ENCODE assay signal across 20 cellular contexts in the genomic region with DNA sequence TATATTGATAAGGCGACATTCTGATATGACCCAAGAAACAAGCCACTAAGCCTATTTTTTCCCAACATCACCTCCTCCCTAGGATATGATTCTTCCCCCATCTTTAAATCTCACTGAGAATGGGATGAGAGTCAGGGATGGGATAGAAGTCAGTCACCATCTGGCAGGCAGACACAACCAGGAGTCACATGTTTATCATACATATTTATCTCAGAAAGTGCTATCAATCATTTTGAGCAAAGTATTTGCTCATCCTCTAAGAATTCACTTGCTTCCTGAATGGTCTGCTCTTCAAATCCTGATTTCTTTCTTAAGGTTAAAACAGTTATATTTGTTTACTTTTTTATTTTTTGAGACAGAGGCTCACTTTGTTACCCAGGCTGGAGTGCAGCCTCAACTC. TPM values are rescaled to one million over a fixed set of nuclear protein-coding genes. Genes with fewer than 3 reads are reported as not detected.
DNase-seq lines count a peak whose midpoint lies in the region; ATAC-seq and TF ChIP-seq lines count a peak whose summit lies in the region.
"Had no signal": no experiment of that assay in that cellular context is flagged by ENCODE, and none has a peak within 500 bp of the region (broad histone marks: within the 10 kb centered on the region; RNA-seq: fewer than 3 reads in every experiment).

No MANE protein-coding gene starts in this region.

- POLR2A ChIA-PET in SK-N-SH (lab: Yijun Ruan, JAX): no interaction called here

- CTCF ChIA-PET in SK-N-SH (lab: Yijun Ruan, JAX): no interaction called here

- no peaks in the 10 kb centered on the region for H4K20me1 ChIP-seq in SK-N-SH (ENCODE audit: insufficient read depth)

- H3K4me3 ChIP-seq in SK-N-SH (ENCODE audit: low read depth in 2 of 2, low read length in 1 of 2): no peak overlapping the region
- no peak overlapping the region for H3K4me3 ChIP-seq in body of pancreas
- H3K4me3 ChIP-seq: HAP-1 had no signal

- TF ChIP-seq CTCF in SK-N-SH (IDR thresholded peaks at IDR 0.05) (no peak), body of pancreas (IDR thresholded peaks at IDR 0.05) (no peak)

- no peaks in the 10 kb centered on the region for H3K36me3 ChIP-seq in SK-N-SH (replicated peaks in 1 of 2; ENCODE audit: control insufficient read depth in 1 of 2, insufficient read depth in 2 of 2, low read length in 1 of 2)
- no peaks in the 10 kb centered on the region for H3K36me3 ChIP-seq in body of pancreas (replicated peaks in 1 of 2; ENCODE audit: insufficient read depth in 1 of 2, low read depth in 2 of 2)
- H3K36me3 ChIP-seq: HAP-1 had no signal

- intact Hi-C loops in body of pancreas (cut with DNase I): no loop called here

- peak overlapping the region in 1 of 2 experiments; percentile 15; a peak in 1 of 4 replicates for H3K27ac ChIP-seq in SK-N-SH (ENCODE audit: low read depth in 2 of 2, low read length in 1 of 2)
- no peak overlapping the region for H3K27ac ChIP-seq in body of pancreas
- H3K27ac ChIP-seq: 22Rv1, HL-60 had no signal

- ATAC-seq in HG03095 (IDR thresholded peaks at IDR 0.05; ENCODE audit: unreplicated experiment) (no peak), body of pancreas (no peak)
- ATAC-seq: CD8-positive, alpha-beta T cell had no signal

- TF ChIP-seq EP300 in SK-N-SH (IDR thresholded peaks at IDR 0.05; ENCODE audit: borderline replicate concordance in 1 of 2, low read depth in 1 of 2, low read length in 1 of 2): 0 out of 4 replicates have a peak, but pooled peaks of 1 of the 2 experiments have one; percentile 25

- 40% methylated on average over 1 of the region's 1 CpG for WGBS in SK-N-SH (ENCODE audit: low lambda C conversion rate)
- 78 to 85% methylated on average over 1 of the region's 1 CpG for WGBS in body of pancreas, 2 donors

- no peak overlapping the region for H3K9ac ChIP-seq in SK-N-SH

- no peak for TF ChIP-seq RAD21 in SK-N-SH (IDR thresholded peaks at IDR 0.05; ENCODE audit: low read length)

- H3K9me3 ChIP-seq in SK-N-SH (no peaks in the 10 kb centered on the region), body of pancreas (no peaks in the 10 kb centered on the region)
- H3K9me3 ChIP-seq: HAP-1 had no signal

- TF ChIP-seq POLR2A in body of pancreas (IDR thresholded peaks at IDR 0.05): no peak

- H2AFZ ChIP-seq in SK-N-SH (ENCODE audit: low read depth): no peak overlapping the region

- peaks cover 2% of the 10 kb centered on the region for H3F3A ChIP-seq in SK-N-SH (replicated peaks; ENCODE audit: insufficient read depth)

- H3K79me2 ChIP-seq in SK-N-SH (ENCODE audit: insufficient read depth): no peaks in the 10 kb centered on the region

- H3K4me1 ChIP-seq in SK-N-SH (ENCODE audit: control insufficient read depth in 1 of 2, insufficient read depth in 2 of 2, low read depth in 1 of 2, low read length in 1 of 2) (no peaks in the 10 kb centered on the region; a peak in 1 of 4 replicates), body of pancreas (no peaks in the 10 kb centered on the region)
- H3K4me1 ChIP-seq: HAP-1 had no signal

- H3K27me3 ChIP-seq in SK-N-SH (ENCODE audit: insufficient read depth) (no peaks in the 10 kb centered on the region; the same call in 1 of the 2 replicates), body of pancreas (no peaks in the 10 kb centered on the region)

- DNase-seq in DMS 273 (lab: John Stamatoyannopoulos, UW; ENCODE audit: unreplicated experiment): peak; percentile 17
- DNase-seq in DMS 273 treated with DMSO at 0.1 percent for 48 hours (lab: John Stamatoyannopoulos, UW): no peak
- peak; percentile 32 for DNase-seq in NCI-H1694 treated with DMSO at 0.1 percent for 48 hours (lab: John Stamatoyannopoulos, UW)
- peak; percentile 40 for DNase-seq in SK-N-SH
- DNase-seq in body of pancreas: no peak
- no peak for DNase-seq in NCI-H1092 (lab: John Stamatoyannopoulos, UW)
- DNase-seq: CD8-positive, alpha-beta T cell; COR-L47; HFFc6; IMR-90; KG1 had no signal

- H3K4me2 ChIP-seq in SK-N-SH: no peak overlapping the region

- H3K9me2 ChIP-seq in SK-N-SH: no peaks in the 10 kb centered on the region

TF ChIP-seq in SK-N-SH, 30 proteins besides CTCF, POLR2A, EP300 and RAD21 (continues in another document):
- TF ChIP-seq FOXM1 (IDR thresholded peaks at IDR 0.05; ENCODE audit: low read depth): no peak
- no peak for TF ChIP-seq ELF1 (IDR thresholded peaks at IDR 0.05)
- TF ChIP-seq JUND (IDR thresholded peaks at IDR 0.05): peak; percentile 57
- peak; percentile 90 for TF ChIP-seq TCF12 (IDR thresholded peaks at IDR 0.05)
- no peak for TF ChIP-seq FOSL2 (IDR thresholded peaks at IDR 0.05; ENCODE audit: borderline replicate concordance, low read depth)
- no peak for TF ChIP-seq SIN3A (IDR thresholded peaks at IDR 0.05; ENCODE audit: borderline replicate concordance, low read depth, low read length)
- no peak for TF ChIP-seq YY1 (IDR thresholded peaks at IDR 0.05; ENCODE audit: low read depth)
- no peak for TF ChIP-seq NRF1 (IDR thresholded peaks at IDR 0.05; ENCODE audit: low read depth, low read length)
- TF ChIP-seq GABPA (IDR thresholded peaks at IDR 0.05; ENCODE audit: low read depth): no peak
- TF ChIP-seq, protein P1, sequence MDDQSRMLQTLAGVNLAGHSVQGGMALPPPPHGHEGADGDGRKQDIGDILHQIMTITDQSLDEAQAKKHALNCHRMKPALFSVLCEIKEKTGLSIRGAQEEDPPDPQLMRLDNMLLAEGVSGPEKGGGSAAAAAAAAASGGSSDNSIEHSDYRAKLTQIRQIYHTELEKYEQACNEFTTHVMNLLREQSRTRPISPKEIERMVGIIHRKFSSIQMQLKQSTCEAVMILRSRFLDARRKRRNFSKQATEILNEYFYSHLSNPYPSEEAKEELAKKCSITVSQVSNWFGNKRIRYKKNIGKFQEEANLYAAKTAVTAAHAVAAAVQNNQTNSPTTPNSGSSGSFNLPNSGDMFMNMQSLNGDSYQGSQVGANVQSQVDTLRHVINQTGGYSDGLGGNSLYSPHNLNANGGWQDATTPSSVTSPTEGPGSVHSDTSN (IDR thresholded peaks at IDR 0.05): peak; percentile 83
- TF ChIP-seq, protein P2, sequence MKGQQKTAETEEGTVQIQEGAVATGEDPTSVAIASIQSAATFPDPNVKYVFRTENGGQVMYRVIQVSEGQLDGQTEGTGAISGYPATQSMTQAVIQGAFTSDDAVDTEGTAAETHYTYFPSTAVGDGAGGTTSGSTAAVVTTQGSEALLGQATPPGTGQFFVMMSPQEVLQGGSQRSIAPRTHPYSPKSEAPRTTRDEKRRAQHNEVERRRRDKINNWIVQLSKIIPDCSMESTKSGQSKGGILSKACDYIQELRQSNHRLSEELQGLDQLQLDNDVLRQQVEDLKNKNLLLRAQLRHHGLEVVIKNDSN (IDR thresholded peaks at IDR 0.05; ENCODE audit: borderline replicate concordance, low read depth): no peak
- no peak for TF ChIP-seq POLR2AphosphoS5 (IDR thresholded peaks at IDR 0.05; ENCODE audit: low read depth, low read length)
- TF ChIP-seq RFX5 (IDR thresholded peaks at IDR 0.05; ENCODE audit: low read length): no peak
- TF ChIP-seq FOXJ3 (CRISPR knock-in tag; IDR thresholded peaks at IDR 0.05): no peak
- TF ChIP-seq NFIC (IDR thresholded peaks at IDR 0.05; ENCODE audit: borderline replicate concordance): no peak
- TF ChIP-seq, protein P3, sequence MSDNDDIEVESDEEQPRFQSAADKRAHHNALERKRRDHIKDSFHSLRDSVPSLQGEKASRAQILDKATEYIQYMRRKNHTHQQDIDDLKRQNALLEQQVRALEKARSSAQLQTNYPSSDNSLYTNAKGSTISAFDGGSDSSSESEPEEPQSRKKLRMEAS (IDR thresholded peaks at IDR 0.05; ENCODE audit: low read depth): no peak
- 0 out of 2 replicates have a peak, but pooled peaks have one; percentile 9 for TF ChIP-seq GATA2 (CRISPR knock-in tag; IDR thresholded peaks at IDR 0.05)
- no peak for TF ChIP-seq RXRA (IDR thresholded peaks at IDR 0.05; ENCODE audit: borderline replicate concordance, low read depth)
- no peak for TF ChIP-seq MXI1 (IDR thresholded peaks at IDR 0.05; ENCODE audit: low read depth, low read length)
- 0 out of 2 replicates have a peak, but pooled peaks have one; percentile 28 for TF ChIP-seq TEAD4 (IDR thresholded peaks at IDR 0.05; ENCODE audit: borderline replicate concordance, insufficient read depth)
- TF ChIP-seq SMC3 (IDR thresholded peaks at IDR 0.05; ENCODE audit: low read depth, low read length): no peak
- no peak for TF ChIP-seq EZH2phosphoT487 (IDR thresholded peaks at IDR 0.05; ENCODE audit: borderline replicate concordance, low read depth)
- TF ChIP-seq, protein P4, sequence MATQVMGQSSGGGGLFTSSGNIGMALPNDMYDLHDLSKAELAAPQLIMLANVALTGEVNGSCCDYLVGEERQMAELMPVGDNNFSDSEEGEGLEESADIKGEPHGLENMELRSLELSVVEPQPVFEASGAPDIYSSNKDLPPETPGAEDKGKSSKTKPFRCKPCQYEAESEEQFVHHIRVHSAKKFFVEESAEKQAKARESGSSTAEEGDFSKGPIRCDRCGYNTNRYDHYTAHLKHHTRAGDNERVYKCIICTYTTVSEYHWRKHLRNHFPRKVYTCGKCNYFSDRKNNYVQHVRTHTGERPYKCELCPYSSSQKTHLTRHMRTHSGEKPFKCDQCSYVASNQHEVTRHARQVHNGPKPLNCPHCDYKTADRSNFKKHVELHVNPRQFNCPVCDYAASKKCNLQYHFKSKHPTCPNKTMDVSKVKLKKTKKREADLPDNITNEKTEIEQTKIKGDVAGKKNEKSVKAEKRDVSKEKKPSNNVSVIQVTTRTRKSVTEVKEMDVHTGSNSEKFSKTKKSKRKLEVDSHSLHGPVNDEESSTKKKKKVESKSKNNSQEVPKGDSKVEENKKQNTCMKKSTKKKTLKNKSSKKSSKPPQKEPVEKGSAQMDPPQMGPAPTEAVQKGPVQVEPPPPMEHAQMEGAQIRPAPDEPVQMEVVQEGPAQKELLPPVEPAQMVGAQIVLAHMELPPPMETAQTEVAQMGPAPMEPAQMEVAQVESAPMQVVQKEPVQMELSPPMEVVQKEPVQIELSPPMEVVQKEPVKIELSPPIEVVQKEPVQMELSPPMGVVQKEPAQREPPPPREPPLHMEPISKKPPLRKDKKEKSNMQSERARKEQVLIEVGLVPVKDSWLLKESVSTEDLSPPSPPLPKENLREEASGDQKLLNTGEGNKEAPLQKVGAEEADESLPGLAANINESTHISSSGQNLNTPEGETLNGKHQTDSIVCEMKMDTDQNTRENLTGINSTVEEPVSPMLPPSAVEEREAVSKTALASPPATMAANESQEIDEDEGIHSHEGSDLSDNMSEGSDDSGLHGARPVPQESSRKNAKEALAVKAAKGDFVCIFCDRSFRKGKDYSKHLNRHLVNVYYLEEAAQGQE (IDR thresholded peaks at IDR 0.05; ENCODE audit: low read depth, low read length): no peak

RNA-seq across cellular contexts. Expression of a gene that starts 20.4 kb away (rescaled TPM):
- not detected in 2 replicates for polyA plus RNA-seq in SK-N-SH (2012; rRNA removed)
- not detected in 2 replicates for polyA plus RNA-seq in SK-N-SH (2012; cell fraction: cytosol; rRNA removed)
- polyA plus RNA-seq in SK-N-SH (2012; cell fraction: nucleus; rRNA removed): not detected in 2 replicates
- not detected for total RNA-seq in body of pancreas
- total RNA-seq: A673; CD8-positive, alpha-beta T cell; Daoy; H1; HFFc6; IMR-90 had no signal
- polyA plus RNA-seq: BJ, CD14-positive monocyte, H1, IMR-90 had no signal

RNA-seq across cellular contexts. Expression of a gene that starts 20.5 kb away (rescaled TPM):
- polyA plus RNA-seq in SK-N-SH (2012; rRNA removed): 3.2 and 3.3 TPM in 2 replicates
- 1.8 and 2.1 TPM in 2 replicates for polyA plus RNA-seq in SK-N-SH (2012; cell fraction: cytosol; rRNA removed)
- 4.3 and 5.0 TPM in 2 replicates for polyA plus RNA-seq in SK-N-SH (2012; cell fraction: nucleus; rRNA removed)
- total RNA-seq in body of pancreas: 1 to 10 TPM; 3.3 to 9.3 TPM
- total RNA-seq: HFFc6, IMR-90 had no signal
- polyA plus RNA-seq: BJ, CD14-positive monocyte, IMR-90 had no signal

Comparison
In these comparisons a context has a peak if more than half of its experiments do, and no peak if none do; other contexts are left out.
1. DNase-seq: peak in DMS 273 (single experiment), NCI-H1694 treated with DMSO at 0.1 percent for 48 hours (single experiment) and SK-N-SH (single experiment); none in DMS 273 treated with DMSO at 0.1 percent for 48 hours (single experiment), body of pancreas (0 of 4) and NCI-H1092 (single experiment).